1 cellular context compared by ENCODE assay signal in genomic region chr19:40089462-40089861, GRCh38.
A peak's percentile ranks its signal among the peaks of the same experiment; 100 is the strongest.
TF ChIP-seq lines count a peak whose summit lies in the region.

No MANE protein-coding gene starts in this region.

TF ChIP-seq in K562, 482 proteins besides CTCF, POLR2A, EP300 and RAD21 (continued from another document):
- no peak for TF ChIP-seq MLLT1 (IDR thresholded peaks at IDR 0.05)
- TF ChIP-seq FOXJ2 (tag; IDR thresholded peaks at IDR 0.05) = no peak
- no peak for TF ChIP-seq TFAM (CRISPR knock-in tag; conservative IDR thresholded peaks at IDR 0.05)
- no peak for TF ChIP-seq DNMT1 (IDR thresholded peaks at IDR 0.05)
- TF ChIP-seq, protein P1, sequence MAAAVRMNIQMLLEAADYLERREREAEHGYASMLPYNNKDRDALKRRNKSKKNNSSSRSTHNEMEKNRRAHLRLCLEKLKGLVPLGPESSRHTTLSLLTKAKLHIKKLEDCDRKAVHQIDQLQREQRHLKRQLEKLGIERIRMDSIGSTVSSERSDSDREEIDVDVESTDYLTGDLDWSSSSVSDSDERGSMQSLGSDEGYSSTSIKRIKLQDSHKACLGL (CRISPR knock-in tag; IDR thresholded peaks at IDR 0.05; ENCODE audit: borderline replicate concordance, poor library complexity, severe bottlenecking) = no peak
- TF ChIP-seq POLR3A (IDR thresholded peaks at IDR 0.05; ENCODE audit: borderline replicate concordance, extremely low read depth, insufficient read depth, insufficient read length) = no peak
- 0 out of 2 replicates have a peak, but pooled peaks have one; percentile 27 for TF ChIP-seq ZBTB26 (CRISPR knock-in tag; IDR thresholded peaks at IDR 0.05)
- TF ChIP-seq, protein P2, sequence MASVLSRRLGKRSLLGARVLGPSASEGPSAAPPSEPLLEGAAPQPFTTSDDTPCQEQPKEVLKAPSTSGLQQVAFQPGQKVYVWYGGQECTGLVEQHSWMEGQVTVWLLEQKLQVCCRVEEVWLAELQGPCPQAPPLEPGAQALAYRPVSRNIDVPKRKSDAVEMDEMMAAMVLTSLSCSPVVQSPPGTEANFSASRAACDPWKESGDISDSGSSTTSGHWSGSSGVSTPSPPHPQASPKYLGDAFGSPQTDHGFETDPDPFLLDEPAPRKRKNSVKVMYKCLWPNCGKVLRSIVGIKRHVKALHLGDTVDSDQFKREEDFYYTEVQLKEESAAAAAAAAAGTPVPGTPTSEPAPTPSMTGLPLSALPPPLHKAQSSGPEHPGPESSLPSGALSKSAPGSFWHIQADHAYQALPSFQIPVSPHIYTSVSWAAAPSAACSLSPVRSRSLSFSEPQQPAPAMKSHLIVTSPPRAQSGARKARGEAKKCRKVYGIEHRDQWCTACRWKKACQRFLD (CRISPR knock-in tag; IDR thresholded peaks at IDR 0.05) = no peak
- no peak for TF ChIP-seq NBN (IDR thresholded peaks at IDR 0.05; ENCODE audit: low read depth)
- no peak for TF ChIP-seq FUS (optimal IDR thresholded peaks at IDR 0.05; ENCODE audit: low read depth, low read length)
- 0 out of 4 replicates have a peak, but pooled peaks of 1 of the 2 experiments have one; percentile 29 for TF ChIP-seq FOXK2 (conservative IDR thresholded peaks at IDR 0.05 in 1 of 2, IDR thresholded peaks at IDR 0.05 in 1 of 2; ENCODE audit: low read depth in 2 of 2)
- no peak for TF ChIP-seq CHD1 (IDR thresholded peaks at IDR 0.05; ENCODE audit: low read length)
- no peak for TF ChIP-seq EGR1 (conservative IDR thresholded peaks at IDR 0.05)
- TF ChIP-seq KDM2B (CRISPR knock-in tag; IDR thresholded peaks at IDR 0.05) = no peak
- no peak for TF ChIP-seq CHD7 (IDR thresholded peaks at IDR 0.05; ENCODE audit: low read depth, low read length)
- TF ChIP-seq PHTF2 (CRISPR knock-in tag; IDR thresholded peaks at IDR 0.05) = no peak
- no peak for TF ChIP-seq ZNF140 (CRISPR knock-in tag; IDR thresholded peaks at IDR 0.05)
- TF ChIP-seq ZMIZ1 (IDR thresholded peaks at IDR 0.05; ENCODE audit: low read depth in 2 of 2, low read length in 2 of 2) = no peak
- no peak for TF ChIP-seq KDM5B (IDR thresholded peaks at IDR 0.05; ENCODE audit: insufficient replicate concordance, low read depth, low read length)
